Comparison of ENCODE assay signal across 8 cellular contexts in genomic region chr19:15280048-15280725, GRCh38. TPM values are rescaled to one million over a fixed set of nuclear protein-coding genes. Genes with fewer than 3 reads are reported as not detected.
DNase-seq lines count a peak whose midpoint lies in the region; ATAC-seq and TF ChIP-seq lines count a peak whose summit lies in the region.

No MANE protein-coding gene starts in this region.

- intact Hi-C loops in activated naive CD4-positive, alpha-beta T cell treated with anti-CD3 and anti-CD28 coated beads for 36 hours (cut with micrococcal nuclease): no loop called here
- intact Hi-C loops in uterus (cut with DNase I; ENCODE audit: low total_unique reads): no loop called here

- H3K4me1 ChIP-seq in ectodermal cell (ENCODE audit: control insufficient read depth, insufficient read depth, low read length) (peaks cover 39% of the 10 kb centered on the region), uterus (peaks cover 32 to 37% of the 10 kb centered on the region in 2 donors)

- H3K27ac ChIP-seq in ectodermal cell (ENCODE audit: insufficient read depth, low read depth, low read length, poor library complexity, severe bottlenecking) (peak overlapping the region; percentile 67), uterus (peak overlapping the region; percentile 59 to 75)

- no peak for DNase-seq in activated naive CD4-positive, alpha-beta T cell treated with anti-CD3 and anti-CD28 coated beads for 36 hours
- no peak for DNase-seq in activated naive CD4-positive, alpha-beta T cell treated with anti-CD3 and anti-CD28 coated beads, Interleukin-2, amount 50 U/mL, for 16 hours
- DNase-seq in naive B cell (no peak), uterus (no peak), activated gamma-delta T cell treated with Interleukin-2 at 50 U/mL for 16 hours (no peak), COLO668 (lab: John Stamatoyannopoulos, UW; ENCODE audit: unreplicated experiment) (no peak), ecto neural progenitor cell (ENCODE audit: low spot score) (no peak)

- no peak for ATAC-seq in naive B cell (ENCODE audit: low read depth in 2 of 2)

- H3K9me3 Mint-ChIP-seq in activated naive CD4-positive, alpha-beta T cell treated with anti-CD3 and anti-CD28 coated beads for 36 hours: no peaks in the 10 kb centered on the region
- no peaks in the 10 kb centered on the region for H3K9me3 Mint-ChIP-seq in naive B cell

- peaks cover 91% of the 10 kb centered on the region for H3K4me1 Mint-ChIP-seq in activated naive CD4-positive, alpha-beta T cell treated with anti-CD3 and anti-CD28 coated beads for 36 hours (ENCODE audit: low read depth)
- H3K4me1 Mint-ChIP-seq in naive B cell: peaks cover 79 to 97% (median 87%) of the 10 kb centered on the region in 3 donors

- TF ChIP-seq POLR2A in uterus (IDR thresholded peaks at IDR 0.05): no peak

- H3K27me3 ChIP-seq in ectodermal cell (ENCODE audit: control insufficient read depth, insufficient read depth, low read length, poor library complexity, severe bottlenecking): no peaks in the 10 kb centered on the region
- H3K27me3 ChIP-seq in uterus: no peaks in the 10 kb centered on the region

- TF ChIP-seq CTCF in uterus (IDR thresholded peaks at IDR 0.05): no peak

- H3K36me3 ChIP-seq in ectodermal cell (ENCODE audit: control insufficient read depth, insufficient read depth, low read length): no peaks in the 10 kb centered on the region
- no peaks in the 10 kb centered on the region for H3K36me3 ChIP-seq in uterus

- H3K9me3 ChIP-seq in ectodermal cell (ENCODE audit: control insufficient read depth, low read length): no peaks in the 10 kb centered on the region
- no peaks in the 10 kb centered on the region for H3K9me3 ChIP-seq in uterus

- H3K27me3 Mint-ChIP-seq in activated naive CD4-positive, alpha-beta T cell treated with anti-CD3 and anti-CD28 coated beads for 36 hours (ENCODE audit: low read depth): no peaks in the 10 kb centered on the region
- no peaks in the 10 kb centered on the region for H3K27me3 Mint-ChIP-seq in naive B cell

- H3K27ac Mint-ChIP-seq in activated naive CD4-positive, alpha-beta T cell treated with anti-CD3 and anti-CD28 coated beads for 36 hours: peak overlapping the region; percentile 78
- H3K27ac Mint-ChIP-seq in naive B cell: peak overlapping the region; percentile 73 to 94 (median 80)

- CTCF ChIA-PET in activated naive CD4-positive, alpha-beta T cell treated with anti-CD3 and anti-CD28 coated beads for 36 hours (lab: Charles Lee): interaction anchor here (0.9 kb wide), 1 partner anchor 16 kb away, joined by 3 read pairs; no protein-coding TSS in a partner anchor

- no peak overlapping the region for H3K4me3 ChIP-seq in ectodermal cell (ENCODE audit: insufficient read depth, low read depth, low read length)
- no peak overlapping the region for H3K4me3 ChIP-seq in uterus

- no peaks in the 10 kb centered on the region for H3K36me3 Mint-ChIP-seq in activated naive CD4-positive, alpha-beta T cell treated with anti-CD3 and anti-CD28 coated beads for 36 hours (ENCODE audit: low read depth)
- H3K36me3 Mint-ChIP-seq in naive B cell: no peaks in the 10 kb centered on the region

- 90 to 94% methylated on average over 6 of the region's 6 CpGs for WGBS in ectodermal cell, 2 experiments

- H3K4me3 Mint-ChIP-seq in activated naive CD4-positive, alpha-beta T cell treated with anti-CD3 and anti-CD28 coated beads for 36 hours: no peak overlapping the region
- peak overlapping the region in 3 of 8 donors; percentile 25 to 40 (median 27) for H3K4me3 Mint-ChIP-seq in naive B cell

RNA-seq across cellular contexts. Expression of gene EPHX3, which starts 47.9 kb away (rescaled TPM):
- total RNA-seq in activated naive CD4-positive, alpha-beta T cell treated with anti-CD3 and anti-CD28 coated beads for 36 hours: not detected
- 6.4 TPM for polyA plus RNA-seq in ectodermal cell (2013, experiment 1 of 4)
- polyA plus RNA-seq in ectodermal cell (2013, experiment 2 of 4): 5.5 TPM
- polyA plus RNA-seq in ectodermal cell (2013, experiment 3 of 4): 5.9 TPM
- 5.3 TPM for polyA plus RNA-seq in ectodermal cell (2013, experiment 4 of 4)
- polyA plus RNA-seq in naive B cell (ENCODE audit: low read depth in 6 of 6): not detected
- under 1 TPM in 2 of 4 donors, not detected in 2; 0.35 to 0.64 TPM for total RNA-seq in uterus

RNA-seq across cellular contexts. Expression of gene BRD4, which starts 52.2 kb away (rescaled TPM):
- 100 to 1,000 TPM; 109 to 111 TPM for total RNA-seq in activated naive CD4-positive, alpha-beta T cell treated with anti-CD3 and anti-CD28 coated beads for 36 hours
- 103 TPM for polyA plus RNA-seq in ectodermal cell (2013, experiment 1 of 4)
- 100 TPM for polyA plus RNA-seq in ectodermal cell (2013, experiment 2 of 4)
- 71.5 TPM for polyA plus RNA-seq in ectodermal cell (2013, experiment 3 of 4)
- polyA plus RNA-seq in ectodermal cell (2013, experiment 4 of 4): 79.4 TPM
- polyA plus RNA-seq in naive B cell (ENCODE audit: low read depth in 6 of 6): 10 to 100 TPM; 13.5 to 51.9 (median 18.4) TPM
- total RNA-seq in uterus: 100 to 1,000 TPM in 1 of 4 donors, 10 to 100 TPM in 2, 1 to 10 TPM in 1; 5.6 to 156 (median 16.6) TPM
